ENCODE assay signal across 10 cellular contexts in the genomic region with DNA sequence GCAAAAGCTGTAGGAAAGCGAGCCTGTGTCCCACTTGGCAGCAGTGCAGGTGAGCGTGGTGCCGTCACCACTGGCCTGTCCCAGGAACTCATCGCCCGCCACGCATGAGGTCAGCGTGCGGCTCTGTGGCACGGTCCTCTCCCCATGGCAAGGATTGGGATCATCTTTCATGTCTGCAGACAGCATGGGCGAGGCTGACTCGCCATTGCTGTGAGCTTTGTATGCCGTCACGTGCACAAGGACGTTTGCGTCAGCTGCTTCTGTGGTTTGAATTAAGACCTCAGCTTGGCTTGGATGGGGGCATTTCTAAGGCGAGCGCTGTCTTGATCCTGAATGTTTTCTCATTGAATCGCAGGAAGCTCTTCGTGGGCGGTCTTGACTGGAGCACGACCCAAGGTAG. TPM values are rescaled to one million over a fixed set of nuclear protein-coding genes. Genes with fewer than 3 reads are reported as not detected.
DNase-seq lines count a peak whose midpoint lies in the region; ATAC-seq, FAIRE-seq and TF ChIP-seq lines count a peak whose summit lies in the region.
"Had no signal": no experiment of that assay in that cellular context is flagged by ENCODE, and none has a peak within 500 bp of the region (broad histone marks: within the 10 kb centered on the region; RNA-seq: fewer than 3 reads in every experiment).

No MANE protein-coding gene starts in this region.

- DNase-seq in A673 (ENCODE audit: low spot score), result no peak
- DNase-seq in GM12878 (ENCODE audit: low read depth, low spot score), result no peak
- DNase-seq in lower lobe of right lung, result no peak
- DNase-seq in NCI-H2029 treated with DMSO at 0.1 percent for 48 hours (lab: John Stamatoyannopoulos, UW), result no peak
- no peak for DNase-seq in NCI-H146 (lab: John Stamatoyannopoulos, UW)
- DNase-seq: naive B cell, NCI-H2081, SIG-M5 had no signal

- H3K4me3 ChIP-seq in A673 (ENCODE audit: low read depth, low read length, poor library complexity, severe bottlenecking) (no peak overlapping the region), GM12878 (no peak overlapping the region), lower lobe of right lung (no peak overlapping the region)

- H3K27me3 ChIP-seq in A673 (replicated peaks; ENCODE audit: insufficient read depth, low read depth, low read length, poor library complexity), result no peaks in the 10 kb centered on the region
- no peaks in the 10 kb centered on the region for H3K27me3 ChIP-seq in GM12878 (replicated peaks in 1 of 2; ENCODE audit: control insufficient read depth in 2 of 2, insufficient read depth in 2 of 2, low read length in 1 of 2)
- H3K27me3 ChIP-seq in lower lobe of right lung (ENCODE audit: low read depth), result no peaks in the 10 kb centered on the region

- 95% methylated on average over 21 of the region's 21 CpGs for WGBS in GM12878 (ENCODE audit: insufficient coverage, insufficient replicate concordance, low lambda C conversion rate, missing lambda C conversion rate)

- no peak overlapping the region for H2AFZ ChIP-seq in GM12878 (ENCODE audit: control insufficient read depth, low read depth, low read length)

- SMC1A ChIA-PET in GM12878 (lab: Charles Lee; ENCODE audit: uncharacterized antibody, unreplicated experiment), result no interaction called here

- H4K20me1 ChIP-seq in GM12878 (ENCODE audit: control insufficient read depth, insufficient read depth), result peaks cover 15% of the 10 kb centered on the region

- H3K27ac ChIP-seq in A673 (ENCODE audit: low read depth, low read length, poor library complexity, severe bottlenecking) (peak overlapping the region; percentile 89), GM12878 (ENCODE audit: control insufficient read depth, insufficient read depth) (no peak overlapping the region), lower lobe of right lung (peak overlapping the region; percentile 85)

- H3K9ac ChIP-seq in GM12878 (ENCODE audit: control insufficient read depth, insufficient read depth, low read length), result no peak overlapping the region

- intact Hi-C loops in A673 (cut with micrococcal nuclease; ENCODE audit: unreplicated experiment) (no loop called here), GM12878 (cut with micrococcal nuclease; ENCODE audit: unreplicated experiment) (no loop called here), lower lobe of right lung (cut with DNase I) (no loop called here)

- H3K4me1 ChIP-seq in A673 (ENCODE audit: insufficient read depth, low read length, poor library complexity, severe bottlenecking) (peaks cover 24% of the 10 kb centered on the region), GM12878 (ENCODE audit: control insufficient read depth, insufficient read depth, low read length) (peaks cover 22% of the 10 kb centered on the region), lower lobe of right lung (peaks cover 66% of the 10 kb centered on the region)

- TF ChIP-seq POLR2A in GM12878 (IDR thresholded peaks at IDR 0.05; ENCODE audit: low read depth, low read length), result peak; percentile 55; the same call in 1 of the 2 replicates

- no peak for TF ChIP-seq RAD21 in GM12878 (IDR thresholded peaks at IDR 0.05; ENCODE audit: insufficient read depth, low read depth, low read length)

- BruUV-seq in A673 (replicated peaks; lab: Mats Ljungman, UMichigan) (no TSS peak), GM12878 (replicated peaks; lab: Mats Ljungman, UMichigan) (no TSS peak)

- no peak for TF ChIP-seq CTCF in A673 (conservative IDR thresholded peaks at IDR 0.05; ENCODE audit: low read depth, low read length)
- TF ChIP-seq CTCF in GM12878 (IDR thresholded peaks at IDR 0.05 in 2 of 3, conservative IDR thresholded peaks at IDR 0.05 in 1 of 3; ENCODE audit: control insufficient read depth in 2 of 3, extremely low read depth in 1 of 3, insufficient read depth in 1 of 3, low read depth in 3 of 3, low read length in 3 of 3), result no peak
- no peak for TF ChIP-seq CTCF in lower lobe of right lung (IDR thresholded peaks at IDR 0.05)

- CTCF ChIA-PET in A673 (lab: Charles Lee), result no interaction called here
- CTCF ChIA-PET in GM12878 (lab: Yijun Ruan, JAX), result no interaction called here

- POLR2A ChIA-PET in A673 (lab: Charles Lee; ENCODE audit: low non-redundant PET), result no interaction called here
- POLR2A ChIA-PET in GM12878 (lab: Charles Lee), result interaction anchor here (0.6 kb wide), 1 partner anchor 8 kb away, joined by 3 read pairs; no protein-coding TSS in a partner anchor

- H3K9me3 ChIP-seq in A673 (ENCODE audit: low read depth, low read length, poor library complexity, severe bottlenecking) (no peaks in the 10 kb centered on the region), GM12878 (replicated peaks; ENCODE audit: control insufficient read depth, insufficient read depth, low read length) (no peaks in the 10 kb centered on the region), lower lobe of right lung (no peaks in the 10 kb centered on the region)

- H3K36me3 ChIP-seq in A673 (ENCODE audit: insufficient read depth, low read length, poor library complexity, severe bottlenecking), result peaks cover 63% of the 10 kb centered on the region
- peaks cover 25 to 41% of the 10 kb centered on the region in 2 experiments; a peak in 3 of 4 replicates for H3K36me3 ChIP-seq in GM12878 (ENCODE audit: control insufficient read depth in 2 of 2, insufficient read depth in 2 of 2, low read length in 1 of 2)
- H3K36me3 ChIP-seq in lower lobe of right lung, result peaks cover 55% of the 10 kb centered on the region

- no peak overlapping the region for H3K4me2 ChIP-seq in GM12878 (ENCODE audit: control insufficient read depth, insufficient read depth)

- H3K79me2 ChIP-seq in GM12878 (ENCODE audit: control insufficient read depth, insufficient read depth, low read length), result peaks cover 59% of the 10 kb centered on the region

- in situ Hi-C loops in GM12878 (cut with MboI), result no loop called here

- TF ChIP-seq EP300 in GM12878 (IDR thresholded peaks at IDR 0.05; ENCODE audit: borderline replicate concordance in 1 of 2, control insufficient read depth in 1 of 2, low read depth in 2 of 2, low read length in 2 of 2), result no peak

- ATAC-seq in GM12878 (no peak), lower lobe of right lung (no peak), GM18498 (IDR thresholded peaks at IDR 0.05; ENCODE audit: unreplicated experiment) (no peak)

- RAD21 ChIA-PET in GM12878 (lab: Charles Lee; ENCODE audit: unreplicated experiment), result no interaction called here

- no peak for FAIRE-seq in GM12878 (lab: Jason Lieb, UNC)
- FAIRE-seq: endometrium had no signal

RNA-seq across cellular contexts. Expression of a gene that starts 9.8 kb away (rescaled TPM):
- total RNA-seq in A673 (2021), result 222 and 229 TPM in 2 replicates
- total RNA-seq in GM12878 (2013; cell fraction: nucleolus; rRNA removed), result 111 and 128 TPM in 2 replicates
- 122 and 127 TPM in 2 replicates for total RNA-seq in GM12878 (2014; rRNA removed)
- total RNA-seq in GM12878 (2014; rRNA removed; fragmentation: Illumina TruSeq; extraction: Trizol), result 82.5 and 93.4 TPM in 2 replicates
- total RNA-seq in GM12878 (2021), result 223 and 240 TPM in 2 replicates
- 23.5 TPM for polyA plus RNA-seq in GM12878 (2011; ENCODE audit: low read depth)
- polyA plus RNA-seq in GM12878 (2011; rRNA removed), result 110 and 123 TPM in 2 replicates
- polyA plus RNA-seq in GM12878 (2011; cell fraction: cytosol; rRNA removed), result 47.6 and 72.8 TPM in 2 replicates
- 106 and 159 TPM in 2 replicates for polyA plus RNA-seq in GM12878 (2011; cell fraction: nucleus; rRNA removed)
- polyA plus RNA-seq in GM12878 (2012), result 71.1 and 77.1 TPM in 2 replicates
- 69.0 and 91.2 TPM in 2 replicates for polyA plus RNA-seq in GM12878 (2014; fragmentation: Illumina TruSeq; extraction: Trizol)
- polyA plus RNA-seq in GM12878 (2014; fragmentation: Nextera tagmentation; extraction: Ambion mirVana), result 10 to 100 TPM in 1 of 2 experiments, 1 to 10 TPM in 1; 9.9 to 27.7 TPM
- 164 and 194 TPM in 2 replicates for polyA plus RNA-seq in GM12878 (2014; rRNA removed)
- 10 to 100 TPM; 16.9 to 17.9 TPM for polyA plus RNA-seq in GM12878 (2016; fragmentation: Nextera tagmentation; extraction: Ambion mirVana)
- 27.9 and 29.7 TPM in 2 replicates for polyA minus RNA-seq in GM12878 (2011; rRNA and poly(A)+ RNA removed)
- polyA minus RNA-seq in GM12878 (2011; cell fraction: cytosol; rRNA and poly(A)+ RNA removed), result 26.6 and 31.5 TPM in 2 replicates
- 17.4 and 38.3 TPM in 2 replicates for polyA minus RNA-seq in GM12878 (2011; cell fraction: nucleus; rRNA and poly(A)+ RNA removed)
- 89.4 TPM for total RNA-seq in lower lobe of right lung

RNA-seq across cellular contexts. Expression of a gene that starts 15.8 kb away (rescaled TPM):
- total RNA-seq in A673 (2021) (18.8 and 28.5 TPM in 2 replicates), GM12878 (2014; rRNA removed) (50.1 and 55.2 TPM in 2 replicates), GM12878 (2014; rRNA removed; fragmentation: Illumina TruSeq; extraction: Trizol) (22.5 and 24.9 TPM in 2 replicates), GM12878 (2021) (49.1 and 52.0 TPM in 2 replicates), lower lobe of right lung (7.8 TPM)
- 6.5 and 6.7 TPM in 2 replicates for total RNA-seq in GM12878 (2013; cell fraction: nucleolus; rRNA removed)
- 9.2 TPM for polyA plus RNA-seq in GM12878 (2011; ENCODE audit: low read depth)
- polyA plus RNA-seq in GM12878 (2011; rRNA removed) (4.7 and 13.0 TPM in 2 replicates), GM12878 (2014; fragmentation: Illumina TruSeq; extraction: Trizol) (8.3 and 28.5 TPM in 2 replicates), GM12878 (2014; fragmentation: Nextera tagmentation; extraction: Ambion mirVana) (1 to 10 TPM; 1.6 to 5.6 TPM), GM12878 (2014; rRNA removed) (56.0 and 65.8 TPM in 2 replicates), GM12878 (2016; fragmentation: Nextera tagmentation; extraction: Ambion mirVana) (100 to 1,000 TPM; 122 to 131 TPM)
- 13.6 and 22.1 TPM in 2 replicates for polyA plus RNA-seq in GM12878 (2011; cell fraction: cytosol; rRNA removed)
- 11.4 and 12.7 TPM in 2 replicates for polyA plus RNA-seq in GM12878 (2011; cell fraction: nucleus; rRNA removed)
- polyA plus RNA-seq in GM12878 (2012), result 28.9 and 29.0 TPM in 2 replicates
- 4.2 and 10.8 TPM in 2 replicates for polyA minus RNA-seq in GM12878 (2011; rRNA and poly(A)+ RNA removed)
- 4.5 and 11.0 TPM in 2 replicates for polyA minus RNA-seq in GM12878 (2011; cell fraction: cytosol; rRNA and poly(A)+ RNA removed)
- polyA minus RNA-seq in GM12878 (2011; cell fraction: nucleus; rRNA and poly(A)+ RNA removed), result 2.1 and 5.4 TPM in 2 replicates

RNA-seq across cellular contexts. Expression of a gene that starts 21.1 kb away (rescaled TPM):
- total RNA-seq in A673 (2021) (1,685 and 1,696 TPM in 2 replicates), GM12878 (2014; rRNA removed) (1,524 and 1,715 TPM in 2 replicates), GM12878 (2014; rRNA removed; fragmentation: Illumina TruSeq; extraction: Trizol) (972 and 1,030 TPM in 2 replicates), GM12878 (2021) (2,219 and 2,315 TPM in 2 replicates), lower lobe of right lung (854 TPM)
- 239 and 289 TPM in 2 replicates for total RNA-seq in GM12878 (2013; cell fraction: nucleolus; rRNA removed)
- 7,786 TPM for polyA plus RNA-seq in GM12878 (2011; ENCODE audit: low read depth)
- polyA plus RNA-seq in GM12878 (2011; rRNA removed) (524 and 1,111 TPM in 2 replicates), GM12878 (2014; fragmentation: Illumina TruSeq; extraction: Trizol) (209 and 786 TPM in 2 replicates), GM12878 (2014; fragmentation: Nextera tagmentation; extraction: Ambion mirVana) (100 to 1,000 TPM; 559 to 717 TPM), GM12878 (2014; rRNA removed) (3,158 and 3,344 TPM in 2 replicates), GM12878 (2016; fragmentation: Nextera tagmentation; extraction: Ambion mirVana) (1,000 to 10,000 TPM; 1,763 to 1,909 TPM)
- polyA plus RNA-seq in GM12878 (2011; cell fraction: cytosol; rRNA removed), result 3,186 and 3,536 TPM in 2 replicates
- 1,362 and 1,364 TPM in 2 replicates for polyA plus RNA-seq in GM12878 (2011; cell fraction: nucleus; rRNA removed)
- polyA plus RNA-seq in GM12878 (2012), result 3,088 and 3,408 TPM in 2 replicates
- 256 and 857 TPM in 2 replicates for polyA minus RNA-seq in GM12878 (2011; rRNA and poly(A)+ RNA removed)
- 796 and 851 TPM in 2 replicates for polyA minus RNA-seq in GM12878 (2011; cell fraction: cytosol; rRNA and poly(A)+ RNA removed)
- polyA minus RNA-seq in GM12878 (2011; cell fraction: nucleus; rRNA and poly(A)+ RNA removed), result 184 and 257 TPM in 2 replicates

RNA-seq across cellular contexts. Expression of a gene that starts 32.8 kb away (rescaled TPM):
- total RNA-seq in A673 (2021) (1.3 and 1.9 TPM in 2 replicates), GM12878 (2014; rRNA removed) (under 0.01 and 0.11 TPM in 2 replicates), GM12878 (2014; rRNA removed; fragmentation: Illumina TruSeq; extraction: Trizol) (0.05 TPM in 1 of 2 replicates, not detected in the other), GM12878 (2021) (0.08 and 0.26 TPM in 2 replicates), lower lobe of right lung (0.12 TPM)
- 0.34 and 0.46 TPM in 2 replicates for total RNA-seq in GM12878 (2013; cell fraction: nucleolus; rRNA removed)
- 0.31 TPM for polyA plus RNA-seq in GM12878 (2011; ENCODE audit: low read depth)
- polyA plus RNA-seq in GM12878 (2011; rRNA removed) (not detected in 2 replicates), GM12878 (2014; fragmentation: Illumina TruSeq; extraction: Trizol) (not detected in 2 replicates), GM12878 (2014; fragmentation: Nextera tagmentation; extraction: Ambion mirVana) (under 1 TPM in 1 of 2 experiments, not detected in 1; 0.02 TPM), GM12878 (2014; rRNA removed) (0.16 and 0.73 TPM in 2 replicates), GM12878 (2016; fragmentation: Nextera tagmentation; extraction: Ambion mirVana) (under 1 TPM in 1 of 2 experiments, not detected in 1; 0.04 TPM)
- 0.03 TPM in 1 of 2 replicates, not detected in the other for polyA plus RNA-seq in GM12878 (2011; cell fraction: cytosol; rRNA removed)
- polyA plus RNA-seq in GM12878 (2011; cell fraction: nucleus; rRNA removed), result 0.18 and 0.38 TPM in 2 replicates
- 0.27 and 0.43 TPM in 2 replicates for polyA plus RNA-seq in GM12878 (2012)
- polyA minus RNA-seq in GM12878 (2011; rRNA and poly(A)+ RNA removed), result 0.05 TPM in 1 of 2 replicates, not detected in the other
- polyA minus RNA-seq in GM12878 (2011; cell fraction: cytosol; rRNA and poly(A)+ RNA removed), result not detected in 2 replicates
- polyA minus RNA-seq in GM12878 (2011; cell fraction: nucleus; rRNA and poly(A)+ RNA removed), result 0.12 and 0.38 TPM in 2 replicates

RNA-seq across cellular contexts. Expression of a gene that starts 33.4 kb away (rescaled TPM):
- total RNA-seq in A673 (2021), result 101 and 111 TPM in 2 replicates
- 50.2 and 65.0 TPM in 2 replicates for total RNA-seq in GM12878 (2013; cell fraction: nucleolus; rRNA removed)
- 107 and 143 TPM in 2 replicates for total RNA-seq in GM12878 (2014; rRNA removed)
- 18.5 and 24.1 TPM in 2 replicates for total RNA-seq in GM12878 (2014; rRNA removed; fragmentation: Illumina TruSeq; extraction: Trizol)
- 136 and 143 TPM in 2 replicates for total RNA-seq in GM12878 (2021)
- polyA plus RNA-seq in GM12878 (2011; ENCODE audit: low read depth), result 16.9 TPM
- 12.1 and 43.0 TPM in 2 replicates for polyA plus RNA-seq in GM12878 (2011; rRNA removed)
- polyA plus RNA-seq in GM12878 (2011; cell fraction: cytosol; rRNA removed), result 127 and 227 TPM in 2 replicates
- polyA plus RNA-seq in GM12878 (2011; cell fraction: nucleus; rRNA removed), result 125 and 151 TPM in 2 replicates
- 64.7 and 88.4 TPM in 2 replicates for polyA plus RNA-seq in GM12878 (2012)
- polyA plus RNA-seq in GM12878 (2014; fragmentation: Illumina TruSeq; extraction: Trizol), result 1.5 and 5.1 TPM in 2 replicates
- 10 to 100 TPM; 10.6 to 39.4 TPM for polyA plus RNA-seq in GM12878 (2014; fragmentation: Nextera tagmentation; extraction: Ambion mirVana)
- polyA plus RNA-seq in GM12878 (2014; rRNA removed), result 166 and 177 TPM in 2 replicates
- polyA plus RNA-seq in GM12878 (2016; fragmentation: Nextera tagmentation; extraction: Ambion mirVana), result 100 to 1,000 TPM; 261 to 282 TPM
- polyA minus RNA-seq in GM12878 (2011; rRNA and poly(A)+ RNA removed), result 38.5 and 54.8 TPM in 2 replicates
- 65.2 and 74.7 TPM in 2 replicates for polyA minus RNA-seq in GM12878 (2011; cell fraction: cytosol; rRNA and poly(A)+ RNA removed)
- 16.3 and 29.0 TPM in 2 replicates for polyA minus RNA-seq in GM12878 (2011; cell fraction: nucleus; rRNA and poly(A)+ RNA removed)
- 76.7 TPM for total RNA-seq in lower lobe of right lung
